Comparison of ENCODE assay signal across 1 cellular context in the genomic region with DNA sequence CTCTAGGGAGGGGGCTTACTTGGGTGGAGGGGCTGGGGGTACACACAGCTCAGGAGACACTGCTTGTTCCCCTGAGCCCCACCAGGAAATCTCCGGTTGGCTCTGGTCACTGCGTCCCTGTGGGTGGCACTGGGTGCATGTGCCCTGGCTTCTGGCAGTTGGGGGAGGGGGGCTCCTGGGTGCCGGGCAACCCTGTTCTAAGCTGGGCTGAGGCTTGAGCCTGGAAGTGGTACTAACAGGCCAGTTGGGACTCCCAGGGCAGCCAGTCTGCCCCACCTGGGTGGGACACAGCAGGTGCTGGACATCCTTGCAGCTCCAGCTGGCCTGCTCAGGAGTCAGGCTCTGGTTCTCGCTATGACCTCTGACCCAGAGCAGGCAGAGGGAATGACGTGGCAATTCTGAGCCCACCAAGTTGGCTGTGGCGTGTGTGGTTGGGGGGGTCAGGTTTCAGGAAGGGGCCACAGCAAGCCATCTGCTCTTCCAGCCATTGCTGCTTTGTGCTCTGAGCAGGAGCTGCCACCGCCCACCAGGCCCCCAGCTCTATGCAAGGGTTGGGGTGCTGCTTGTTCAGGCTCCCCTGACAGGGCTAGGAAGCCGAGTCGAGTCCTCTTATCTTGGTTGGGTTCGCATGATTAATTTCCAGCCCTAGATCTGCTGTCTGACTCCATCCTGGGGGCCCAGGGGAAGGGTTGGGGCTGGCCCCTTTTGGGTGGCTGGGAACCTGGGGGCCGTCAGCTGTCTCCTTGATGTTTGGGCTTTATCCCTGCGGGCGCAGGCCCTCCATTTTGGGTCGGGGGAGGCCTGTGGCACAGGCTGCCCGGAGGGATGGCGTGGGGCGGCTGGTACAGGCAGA.
A peak's percentile ranks its signal among the peaks of the same experiment; 100 is the strongest.
TF ChIP-seq lines count a peak whose summit lies in the region.

No MANE protein-coding gene starts in this region.

TF ChIP-seq in HepG2, 621 proteins besides CTCF, POLR2A, EP300 and RAD21 (continued from another document and continues in another):
- TF ChIP-seq, protein P1, sequence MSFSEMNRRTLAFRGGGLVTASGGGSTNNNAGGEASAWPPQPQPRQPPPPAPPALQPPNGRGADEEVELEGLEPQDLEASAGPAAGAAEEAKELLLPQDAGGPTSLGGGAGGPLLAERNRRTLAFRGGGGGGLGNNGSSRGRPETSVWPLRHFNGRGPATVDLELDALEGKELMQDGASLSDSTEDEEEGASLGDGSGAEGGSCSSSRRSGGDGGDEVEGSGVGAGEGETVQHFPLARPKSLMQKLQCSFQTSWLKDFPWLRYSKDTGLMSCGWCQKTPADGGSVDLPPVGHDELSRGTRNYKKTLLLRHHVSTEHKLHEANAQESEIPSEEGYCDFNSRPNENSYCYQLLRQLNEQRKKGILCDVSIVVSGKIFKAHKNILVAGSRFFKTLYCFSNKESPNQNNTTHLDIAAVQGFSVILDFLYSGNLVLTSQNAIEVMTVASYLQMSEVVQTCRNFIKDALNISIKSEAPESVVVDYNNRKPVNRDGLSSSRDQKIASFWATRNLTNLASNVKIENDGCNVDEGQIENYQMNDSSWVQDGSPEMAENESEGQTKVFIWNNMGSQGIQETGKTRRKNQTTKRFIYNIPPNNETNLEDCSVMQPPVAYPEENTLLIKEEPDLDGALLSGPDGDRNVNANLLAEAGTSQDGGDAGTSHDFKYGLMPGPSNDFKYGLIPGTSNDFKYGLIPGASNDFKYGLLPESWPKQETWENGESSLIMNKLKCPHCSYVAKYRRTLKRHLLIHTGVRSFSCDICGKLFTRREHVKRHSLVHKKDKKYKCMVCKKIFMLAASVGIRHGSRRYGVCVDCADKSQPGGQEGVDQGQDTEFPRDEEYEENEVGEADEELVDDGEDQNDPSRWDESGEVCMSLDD (CRISPR knock-in tag; IDR thresholded peaks at IDR 0.05; ENCODE audit: borderline replicate concordance): peak; percentile 76; the same call in 1 of the 2 replicates
- TF ChIP-seq ZFY (CRISPR knock-in tag; IDR thresholded peaks at IDR 0.05) (peak; percentile 50; the same call in 1 of the 2 replicates), BRCA1 (CRISPR knock-in tag; IDR thresholded peaks at IDR 0.05) (no peak), PITX1 (CRISPR knock-in tag; IDR thresholded peaks at IDR 0.05) (peak; percentile 30; the same call in 1 of the 2 replicates), ZNF749 (CRISPR knock-in tag; IDR thresholded peaks at IDR 0.05; ENCODE audit: borderline replicate concordance) (peak; percentile 42; the same call in 1 of the 2 replicates), U2AF1 (optimal IDR thresholded peaks at IDR 0.05; ENCODE audit: low read depth, low read length) (peak; percentile 50), ZBTB21 (CRISPR knock-in tag; IDR thresholded peaks at IDR 0.05) (peak; percentile 79; the same call in 1 of the 2 replicates), BCLAF1 (IDR thresholded peaks at IDR 0.05) (no peak), TARDBP (CRISPR knock-in tag; IDR thresholded peaks at IDR 0.05) (peak; percentile 20; the same call in 1 of the 2 replicates), ZBTB34 (CRISPR knock-in tag; IDR thresholded peaks at IDR 0.05) (peak; percentile 37; the same call in 1 of the 2 replicates)
- TF ChIP-seq, protein P2, sequence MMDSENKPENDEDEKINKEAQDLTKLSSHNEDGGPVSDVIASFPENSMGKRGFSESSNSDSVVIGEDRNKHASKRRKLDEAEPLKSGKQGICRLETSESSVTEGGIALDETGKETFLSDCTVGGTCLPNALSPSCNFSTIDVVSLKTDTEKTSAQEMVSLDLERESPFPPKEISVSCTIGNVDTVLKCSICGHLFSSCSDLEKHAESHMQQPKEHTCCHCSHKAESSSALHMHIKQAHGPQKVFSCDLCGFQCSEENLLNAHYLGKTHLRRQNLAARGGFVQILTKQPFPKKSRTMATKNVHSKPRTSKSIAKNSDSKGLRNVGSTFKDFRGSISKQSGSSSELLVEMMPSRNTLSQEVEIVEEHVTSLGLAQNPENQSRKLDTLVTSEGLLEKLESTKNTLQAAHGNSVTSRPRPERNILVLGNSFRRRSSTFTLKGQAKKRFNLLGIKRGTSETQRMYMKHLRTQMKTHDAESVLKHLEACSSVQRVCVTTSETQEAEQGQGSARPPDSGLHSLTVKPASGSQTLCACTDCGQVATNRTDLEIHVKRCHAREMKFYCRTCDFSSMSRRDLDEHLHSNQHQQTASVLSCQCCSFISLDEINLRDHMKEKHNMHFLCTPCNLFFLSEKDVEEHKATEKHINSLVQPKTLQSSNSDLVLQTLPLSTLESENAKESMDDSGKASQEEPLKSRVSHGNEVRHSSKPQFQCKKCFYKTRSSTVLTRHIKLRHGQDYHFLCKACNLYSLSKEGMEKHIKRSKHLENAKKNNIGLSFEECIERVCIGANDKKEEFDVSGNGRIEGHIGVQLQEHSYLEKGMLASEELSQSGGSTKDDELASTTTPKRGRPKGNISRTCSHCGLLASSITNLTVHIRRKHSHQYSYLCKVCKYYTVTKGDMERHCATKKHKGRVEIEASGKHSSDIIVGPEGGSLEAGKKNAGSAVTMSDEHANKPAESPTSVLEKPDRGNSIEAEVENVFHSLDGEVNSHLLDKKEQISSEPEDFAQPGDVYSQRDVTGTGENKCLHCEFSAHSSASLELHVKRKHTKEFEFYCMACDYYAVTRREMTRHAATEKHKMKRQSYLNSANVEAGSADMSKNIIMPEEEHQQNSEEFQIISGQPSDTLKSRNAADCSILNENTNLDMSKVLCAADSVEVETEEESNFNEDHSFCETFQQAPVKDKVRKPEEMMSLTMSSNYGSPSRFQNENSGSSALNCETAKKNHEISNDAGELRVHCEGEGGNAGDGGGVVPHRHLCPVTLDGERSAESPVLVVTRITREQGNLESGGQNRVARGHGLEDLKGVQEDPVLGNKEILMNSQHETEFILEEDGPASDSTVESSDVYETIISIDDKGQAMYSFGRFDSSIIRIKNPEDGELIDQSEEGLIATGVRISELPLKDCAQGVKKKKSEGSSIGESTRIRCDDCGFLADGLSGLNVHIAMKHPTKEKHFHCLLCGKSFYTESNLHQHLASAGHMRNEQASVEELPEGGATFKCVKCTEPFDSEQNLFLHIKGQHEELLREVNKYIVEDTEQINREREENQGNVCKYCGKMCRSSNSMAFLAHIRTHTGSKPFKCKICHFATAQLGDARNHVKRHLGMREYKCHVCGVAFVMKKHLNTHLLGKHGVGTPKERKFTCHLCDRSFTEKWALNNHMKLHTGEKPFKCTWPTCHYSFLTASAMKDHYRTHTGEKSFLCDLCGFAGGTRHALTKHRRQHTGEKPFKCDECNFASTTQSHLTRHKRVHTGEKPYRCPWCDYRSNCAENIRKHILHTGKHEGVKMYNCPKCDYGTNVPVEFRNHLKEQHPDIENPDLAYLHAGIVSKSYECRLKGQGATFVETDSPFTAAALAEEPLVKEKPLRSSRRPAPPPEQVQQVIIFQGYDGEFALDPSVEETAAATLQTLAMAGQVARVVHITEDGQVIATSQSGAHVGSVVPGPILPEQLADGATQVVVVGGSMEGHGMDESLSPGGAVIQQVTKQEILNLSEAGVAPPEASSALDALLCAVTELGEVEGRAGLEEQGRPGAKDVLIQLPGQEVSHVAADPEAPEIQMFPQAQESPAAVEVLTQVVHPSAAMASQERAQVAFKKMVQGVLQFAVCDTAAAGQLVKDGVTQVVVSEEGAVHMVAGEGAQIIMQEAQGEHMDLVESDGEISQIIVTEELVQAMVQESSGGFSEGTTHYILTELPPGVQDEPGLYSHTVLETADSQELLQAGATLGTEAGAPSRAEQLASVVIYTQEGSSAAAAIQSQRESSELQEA (CRISPR knock-in tag; IDR thresholded peaks at IDR 0.05; ENCODE audit: not compliant biosample characterization): peak; percentile 71
- TF ChIP-seq, protein P3, sequence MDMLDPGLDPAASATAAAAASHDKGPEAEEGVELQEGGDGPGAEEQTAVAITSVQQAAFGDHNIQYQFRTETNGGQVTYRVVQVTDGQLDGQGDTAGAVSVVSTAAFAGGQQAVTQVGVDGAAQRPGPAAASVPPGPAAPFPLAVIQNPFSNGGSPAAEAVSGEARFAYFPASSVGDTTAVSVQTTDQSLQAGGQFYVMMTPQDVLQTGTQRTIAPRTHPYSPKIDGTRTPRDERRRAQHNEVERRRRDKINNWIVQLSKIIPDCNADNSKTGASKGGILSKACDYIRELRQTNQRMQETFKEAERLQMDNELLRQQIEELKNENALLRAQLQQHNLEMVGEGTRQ (IDR thresholded peaks at IDR 0.05; ENCODE audit: low read depth, low read length): no peak
- TF ChIP-seq, protein P3 (CRISPR knock-in tag; IDR thresholded peaks at IDR 0.05; ENCODE audit: borderline replicate concordance): peak; percentile 43; the same call in 1 of the 2 replicates
- TF ChIP-seq, protein P4, sequence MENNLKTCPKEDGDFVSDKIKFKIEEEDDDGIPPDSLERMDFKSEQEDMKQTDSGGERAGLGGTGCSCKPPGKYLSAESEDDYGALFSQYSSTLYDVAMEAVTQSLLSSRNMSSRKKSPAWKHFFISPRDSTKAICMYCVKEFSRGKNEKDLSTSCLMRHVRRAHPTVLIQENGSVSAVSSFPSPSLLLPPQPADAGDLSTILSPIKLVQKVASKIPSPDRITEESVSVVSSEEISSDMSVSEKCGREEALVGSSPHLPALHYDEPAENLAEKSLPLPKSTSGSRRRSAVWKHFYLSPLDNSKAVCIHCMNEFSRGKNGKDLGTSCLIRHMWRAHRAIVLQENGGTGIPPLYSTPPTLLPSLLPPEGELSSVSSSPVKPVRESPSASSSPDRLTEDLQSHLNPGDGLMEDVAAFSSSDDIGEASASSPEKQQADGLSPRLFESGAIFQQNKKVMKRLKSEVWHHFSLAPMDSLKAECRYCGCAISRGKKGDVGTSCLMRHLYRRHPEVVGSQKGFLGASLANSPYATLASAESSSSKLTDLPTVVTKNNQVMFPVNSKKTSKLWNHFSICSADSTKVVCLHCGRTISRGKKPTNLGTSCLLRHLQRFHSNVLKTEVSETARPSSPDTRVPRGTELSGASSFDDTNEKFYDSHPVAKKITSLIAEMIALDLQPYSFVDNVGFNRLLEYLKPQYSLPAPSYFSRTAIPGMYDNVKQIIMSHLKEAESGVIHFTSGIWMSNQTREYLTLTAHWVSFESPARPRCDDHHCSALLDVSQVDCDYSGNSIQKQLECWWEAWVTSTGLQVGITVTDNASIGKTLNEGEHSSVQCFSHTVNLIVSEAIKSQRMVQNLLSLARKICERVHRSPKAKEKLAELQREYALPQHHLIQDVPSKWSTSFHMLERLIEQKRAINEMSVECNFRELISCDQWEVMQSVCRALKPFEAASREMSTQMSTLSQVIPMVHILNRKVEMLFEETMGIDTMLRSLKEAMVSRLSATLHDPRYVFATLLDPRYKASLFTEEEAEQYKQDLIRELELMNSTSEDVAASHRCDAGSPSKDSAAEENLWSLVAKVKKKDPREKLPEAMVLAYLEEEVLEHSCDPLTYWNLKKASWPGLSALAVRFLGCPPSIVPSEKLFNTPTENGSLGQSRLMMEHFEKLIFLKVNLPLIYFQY (CRISPR knock-in tag; IDR thresholded peaks at IDR 0.05; ENCODE audit: borderline replicate concordance): peak; percentile 30; the same call in 1 of the 2 replicates
